ENCODE assay signal across 26 cellular contexts in the genomic region with DNA sequence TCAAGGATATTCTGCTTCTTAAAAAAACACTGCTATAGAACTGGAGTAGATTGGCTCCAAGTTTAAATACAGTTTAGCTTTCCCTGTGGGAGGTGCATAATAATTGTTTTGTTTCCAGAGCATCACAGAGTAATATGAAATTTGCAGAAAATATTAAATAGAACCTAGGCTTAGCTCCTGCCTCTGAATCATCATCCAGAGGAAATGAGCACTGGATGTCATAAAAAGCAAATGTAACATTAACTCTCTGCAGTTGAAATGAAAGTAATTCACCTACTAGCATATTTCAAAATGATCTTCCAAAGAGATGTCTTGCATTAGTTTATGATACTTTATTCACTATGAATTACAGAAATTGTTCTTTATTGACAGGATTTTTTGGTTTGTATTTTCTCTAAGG.
DNase-seq lines count a peak whose midpoint lies in the region; ATAC-seq, FAIRE-seq and TF ChIP-seq lines count a peak whose summit lies in the region.
"Had no signal": no experiment of that assay in that cellular context is flagged by ENCODE, and none has a peak within 500 bp of the region (broad histone marks: within the 10 kb centered on the region; RNA-seq: fewer than 3 reads in every experiment).

No MANE protein-coding gene starts in this region.

- no peak overlapping the region for H4K91ac ChIP-seq in IMR-90 (ENCODE audit: insufficient read depth, low read depth, low read length)

- H3K27ac ChIP-seq in IMR-90 (ENCODE audit: insufficient read depth, low read length) (no peak overlapping the region), ovary (no peak overlapping the region)
- H3K27ac ChIP-seq: KMS-11, Peyer's patch had no signal

- H3K4me1 ChIP-seq in IMR-90 (ENCODE audit: control insufficient read depth, insufficient read depth, low read length) (no peaks in the 10 kb centered on the region), ovary (ENCODE audit: insufficient read depth) (no peaks in the 10 kb centered on the region)
- H3K4me1 ChIP-seq: BE2C, Peyer's patch had no signal

- H2AK5ac ChIP-seq in IMR-90 (ENCODE audit: low read depth, low read length) = no peak overlapping the region

- peak; percentile 37 for DNase-seq in IMR-90
- DNase-seq in astrocyte of the spinal cord (ENCODE audit: low read depth, low spot score) = peak; percentile 20
- peak; percentile 27 for DNase-seq in fibroblast of pulmonary artery (ENCODE audit: low read depth)
- DNase-seq in stromal cell of bone marrow (ENCODE audit: low read depth) = peak; percentile 34
- DNase-seq in ovary = no peak
- DNase-seq in RCC 7860 (ENCODE audit: low spot score) = no peak
- DNase-seq: ACHN; BE2C; Calu3; CD8-positive, alpha-beta memory T cell; DMS153; DND-41; H9; NCI-H1092 treated with DMSO at 0.1 percent for 48 hours; NCI-H1436; NCI-H187; NCI-H2081 treated with DMSO at 0.1 percent for 48 hours; NCI-H2171; NCI-H226; NCI-H510A; NCI-H69; Peyer's patch had no signal

- no peak for TF ChIP-seq RAD21 in IMR-90 (IDR thresholded peaks at IDR 0.05; ENCODE audit: low read length)

- H3K23ac ChIP-seq in IMR-90 (ENCODE audit: low read depth, low read length) = no peak overlapping the region

- H3K9me3 ChIP-seq in IMR-90 (ENCODE audit: control insufficient read depth, insufficient read depth, low read length) = no peaks in the 10 kb centered on the region
- no peaks in the 10 kb centered on the region for H3K9me3 ChIP-seq in ovary
- H3K9me3 ChIP-seq: BE2C, Peyer's patch had no signal

- H2AFZ ChIP-seq in IMR-90 (replicated peaks; ENCODE audit: low read length, poor library complexity) = no peak overlapping the region
- H2AFZ ChIP-seq: GM23338 had no signal

- H3K27me3 ChIP-seq in IMR-90 (ENCODE audit: control insufficient read depth, insufficient read depth, low read length) = no peaks in the 10 kb centered on the region
- H3K27me3 ChIP-seq in ovary = no peaks in the 10 kb centered on the region
- H3K27me3 ChIP-seq: BE2C, Peyer's patch had no signal

- H2BK120ac ChIP-seq in IMR-90 (ENCODE audit: low read depth, low read length) = no peak overlapping the region

- H3K4me3 ChIP-seq in IMR-90 (ENCODE audit: insufficient read depth, low read depth, low read length) (no peak overlapping the region), astrocyte of the spinal cord (ENCODE audit: low read depth, low read length) (no peak overlapping the region), fibroblast of pulmonary artery (replicated peaks; ENCODE audit: low read depth, low read length) (no peak overlapping the region), ovary (no peak overlapping the region)
- H3K4me3 ChIP-seq: GM23338, Peyer's patch had no signal

- POLR2A ChIA-PET in IMR-90 (lab: Charles Lee; ENCODE audit: unreplicated experiment) = interaction anchor here (0.7 kb wide), 1 partner anchor 420 kb away, joined by 3 read pairs; no protein-coding TSS in a partner anchor

- no peak for TF ChIP-seq EP300 in ovary (IDR thresholded peaks at IDR 0.05)

- H3K36me3 ChIP-seq in IMR-90 (ENCODE audit: control insufficient read depth, insufficient read depth, low read length) (no peaks in the 10 kb centered on the region), ovary (no peaks in the 10 kb centered on the region)
- H3K36me3 ChIP-seq: BE2C, Peyer's patch had no signal

- no peaks in the 10 kb centered on the region for H3K79me1 ChIP-seq in IMR-90 (ENCODE audit: low read depth in 1 of 2, low read length in 2 of 2)

- H4K20me1 ChIP-seq in IMR-90 (ENCODE audit: insufficient read depth, low read length) = no peaks in the 10 kb centered on the region

- ATAC-seq in IMR-90 (ENCODE audit: low read depth) = peak; percentile 35; the same call in 1 of the 2 replicates
- no peak for ATAC-seq in GM21528 (IDR thresholded peaks at IDR 0.05; ENCODE audit: low FRiP score, unreplicated experiment)
- ATAC-seq: GM23338 had no signal

- CTCF ChIA-PET in IMR-90 (lab: Yijun Ruan, JAX) = interaction anchor here (0.8 kb wide), 1 partner anchor 55 kb away, joined by 3 read pairs; no protein-coding TSS in a partner anchor

- H3K18ac ChIP-seq in IMR-90 (ENCODE audit: low read depth, low read length) = no peak overlapping the region

- intact Hi-C loops in IMR-90 (cut with micrococcal nuclease) (no loop called here), ovary (cut with DNase I) (no loop called here)

- dilution Hi-C loops in IMR-90 (cut with HindIII; ENCODE audit: low sequenced_read_pairs, unreplicated experiment) = no loop called here

- no peak for FAIRE-seq in RCC 7860 (lab: Jason Lieb, UNC)
- FAIRE-seq: GM19239 had no signal

- no peak overlapping the region for H4K5ac ChIP-seq in IMR-90 (ENCODE audit: low read depth, low read length)

- H4K8ac ChIP-seq in IMR-90 (ENCODE audit: low read depth in 2 of 2, low read length in 2 of 2) = no peak overlapping the region

- TF ChIP-seq CTCF in IMR-90 (conservative IDR thresholded peaks at IDR 0.05; ENCODE audit: low read depth, low read length) (no peak), astrocyte of the spinal cord (IDR thresholded peaks at IDR 0.05; ENCODE audit: low read depth, low read length) (no peak), fibroblast of pulmonary artery (IDR thresholded peaks at IDR 0.05; ENCODE audit: low read length, missing control alignments) (no peak), ovary (IDR thresholded peaks at IDR 0.05) (no peak)

- H2BK20ac ChIP-seq in IMR-90 (ENCODE audit: low read depth, low read length) = no peak overlapping the region

- H2AK9ac ChIP-seq in IMR-90 (replicated peaks; ENCODE audit: low read depth, low read length, poor library complexity) = no peak overlapping the region

- no peak overlapping the region for H3K4me2 ChIP-seq in IMR-90 (ENCODE audit: low read depth, low read length)
- H3K4me2 ChIP-seq: GM23338, KMS-11 had no signal

- no peaks in the 10 kb centered on the region for H3K9me1 ChIP-seq in IMR-90 (ENCODE audit: insufficient read depth, low read length)

- in situ Hi-C loops in IMR-90 (cut with MboI; ENCODE audit: low sequenced_read_pairs) (no loop called here), astrocyte of the spinal cord (cut with HindIII; ENCODE audit: low sequenced_read_pairs) (no loop called here)

- no peak overlapping the region for H3K14ac ChIP-seq in IMR-90 (replicated peaks; ENCODE audit: low read depth, low read length)

- H3K4ac ChIP-seq in IMR-90 (ENCODE audit: low read depth, low read length) = no peak overlapping the region

- H2BK5ac ChIP-seq in IMR-90 (ENCODE audit: low read depth, low read length, poor library complexity, severe bottlenecking) = no peak overlapping the region

- H3K56ac ChIP-seq in IMR-90 (ENCODE audit: extremely low read depth, insufficient read depth, low read length) = no peak overlapping the region

- BruUV-seq in IMR-90 (replicated peaks; lab: Mats Ljungman, UMichigan) = no TSS peak

- H3K9ac ChIP-seq in IMR-90 (ENCODE audit: low read depth, low read length) = no peak overlapping the region
- H3K9ac ChIP-seq: KMS-11 had no signal

- no peak overlapping the region for H2BK15ac ChIP-seq in IMR-90 (ENCODE audit: low read depth, low read length)

- TF ChIP-seq POLR2A in IMR-90 (IDR thresholded peaks at IDR 0.05; ENCODE audit: low read depth, low read length) = no peak
- no peak for TF ChIP-seq POLR2A in ovary (IDR thresholded peaks at IDR 0.05)

TF ChIP-seq in IMR-90, 13 proteins besides CTCF, POLR2A, EP300 and RAD21:
- TF ChIP-seq, protein P1, sequence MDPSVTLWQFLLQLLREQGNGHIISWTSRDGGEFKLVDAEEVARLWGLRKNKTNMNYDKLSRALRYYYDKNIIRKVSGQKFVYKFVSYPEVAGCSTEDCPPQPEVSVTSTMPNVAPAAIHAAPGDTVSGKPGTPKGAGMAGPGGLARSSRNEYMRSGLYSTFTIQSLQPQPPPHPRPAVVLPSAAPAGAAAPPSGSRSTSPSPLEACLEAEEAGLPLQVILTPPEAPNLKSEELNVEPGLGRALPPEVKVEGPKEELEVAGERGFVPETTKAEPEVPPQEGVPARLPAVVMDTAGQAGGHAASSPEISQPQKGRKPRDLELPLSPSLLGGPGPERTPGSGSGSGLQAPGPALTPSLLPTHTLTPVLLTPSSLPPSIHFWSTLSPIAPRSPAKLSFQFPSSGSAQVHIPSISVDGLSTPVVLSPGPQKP (IDR thresholded peaks at IDR 0.05; ENCODE audit: borderline replicate concordance, low read depth, low read length) = no peak
- TF ChIP-seq MXI1 (IDR thresholded peaks at IDR 0.05; ENCODE audit: borderline replicate concordance, low read depth, low read length) (no peak), NFE2L2 (IDR thresholded peaks at IDR 0.05; ENCODE audit: low read depth, low read length) (no peak), FOS (IDR thresholded peaks at IDR 0.05; ENCODE audit: low read depth, low read length) (no peak), RFX5 (IDR thresholded peaks at IDR 0.05; ENCODE audit: low read depth, low read length) (no peak), CHD1 (IDR thresholded peaks at IDR 0.05; ENCODE audit: low read depth, low read length) (no peak), RCOR1 (IDR thresholded peaks at IDR 0.05; ENCODE audit: insufficient replicate concordance, low read length) (no peak), CEBPB (IDR thresholded peaks at IDR 0.05; ENCODE audit: low read depth, low read length) (no peak), BHLHE40 (IDR thresholded peaks at IDR 0.05; ENCODE audit: low read depth, low read length) (no peak), MAFK (IDR thresholded peaks at IDR 0.05; ENCODE audit: low read depth, low read length) (no peak)

Comparison
In these comparisons a context has a peak if more than half of its experiments do, and no peak if none do; other contexts are left out.
1. DNase-seq: peak in IMR-90 (single experiment), astrocyte of the spinal cord (single experiment), fibroblast of pulmonary artery (single experiment) and stromal cell of bone marrow (single experiment); none in ovary (0 of 5) and RCC 7860 (single experiment).